Comparison of ENCODE assay signal across 8 cellular contexts in the genomic region with DNA sequence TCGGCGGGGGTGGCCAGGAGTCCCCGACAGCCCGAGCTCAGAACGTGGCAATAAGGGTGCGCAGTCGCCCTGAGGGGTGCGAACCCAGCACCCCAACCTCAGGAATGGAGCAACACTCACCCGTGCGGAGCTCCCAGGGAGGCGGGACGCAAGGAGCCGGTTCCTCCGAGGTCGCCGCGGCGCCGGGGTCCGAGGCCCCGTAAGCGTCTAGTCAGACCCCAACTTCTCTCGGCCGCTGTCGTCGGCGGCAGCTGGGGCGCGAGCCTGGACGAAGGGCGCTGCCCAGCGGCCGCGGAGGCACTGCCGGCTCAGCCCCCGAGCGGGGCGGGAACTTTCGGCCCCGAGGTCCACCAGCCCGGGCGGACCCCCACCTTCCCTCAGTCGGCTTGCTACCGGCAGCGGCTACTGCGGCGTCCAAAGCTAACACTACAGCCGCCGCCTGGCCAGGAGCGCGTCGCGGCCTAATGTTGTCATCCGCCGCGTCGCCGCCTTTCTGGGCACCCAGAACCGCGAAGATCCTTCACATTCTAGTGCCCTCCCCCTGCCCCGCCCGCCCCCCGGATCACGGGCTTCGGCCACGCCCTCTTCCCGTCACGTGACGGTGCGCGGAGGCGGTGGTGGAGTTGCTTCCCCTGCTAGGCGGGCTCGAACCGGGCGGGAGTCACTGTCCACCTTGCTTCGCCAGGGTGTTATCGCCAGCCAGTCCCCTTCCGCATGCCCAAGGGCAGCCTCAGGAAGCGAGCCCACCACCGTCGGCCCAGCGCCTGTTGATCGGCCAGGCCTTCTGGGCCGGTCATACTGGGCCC. TPM values are rescaled to one million over a fixed set of nuclear protein-coding genes. Genes with fewer than 3 reads are reported as not detected.
DNase-seq lines count a peak whose midpoint lies in the region; ATAC-seq and TF ChIP-seq lines count a peak whose summit lies in the region.

A gene with protein sequence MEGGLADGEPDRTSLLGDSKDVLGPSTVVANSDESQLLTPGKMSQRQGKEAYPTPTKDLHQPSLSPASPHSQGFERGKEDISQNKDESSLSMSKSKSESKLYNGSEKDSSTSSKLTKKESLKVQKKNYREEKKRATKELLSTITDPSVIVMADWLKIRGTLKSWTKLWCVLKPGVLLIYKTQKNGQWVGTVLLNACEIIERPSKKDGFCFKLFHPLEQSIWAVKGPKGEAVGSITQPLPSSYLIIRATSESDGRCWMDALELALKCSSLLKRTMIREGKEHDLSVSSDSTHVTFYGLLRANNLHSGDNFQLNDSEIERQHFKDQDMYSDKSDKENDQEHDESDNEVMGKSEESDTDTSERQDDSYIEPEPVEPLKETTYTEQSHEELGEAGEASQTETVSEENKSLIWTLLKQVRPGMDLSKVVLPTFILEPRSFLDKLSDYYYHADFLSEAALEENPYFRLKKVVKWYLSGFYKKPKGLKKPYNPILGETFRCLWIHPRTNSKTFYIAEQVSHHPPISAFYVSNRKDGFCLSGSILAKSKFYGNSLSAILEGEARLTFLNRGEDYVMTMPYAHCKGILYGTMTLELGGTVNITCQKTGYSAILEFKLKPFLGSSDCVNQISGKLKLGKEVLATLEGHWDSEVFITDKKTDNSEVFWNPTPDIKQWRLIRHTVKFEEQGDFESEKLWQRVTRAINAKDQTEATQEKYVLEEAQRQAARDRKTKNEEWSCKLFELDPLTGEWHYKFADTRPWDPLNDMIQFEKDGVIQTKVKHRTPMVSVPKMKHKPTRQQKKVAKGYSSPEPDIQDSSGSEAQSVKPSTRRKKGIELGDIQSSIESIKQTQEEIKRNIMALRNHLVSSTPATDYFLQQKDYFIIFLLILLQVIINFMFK (minus strand): TSS at position 495 of the 806 bp plus-strand sequence. CDS start 72,220 bp downstream, outside the sequence.

- CTCF ChIA-PET in GM10248 (lab: Yijun Ruan, JAX), result interaction anchor here (0.7 to 1.9 kb wide), 6 partner anchors 9 to 1227 kb away, joined by 3 to 5 read pairs (median 3); a partner anchor contains a TSS

- H3K27ac ChIP-seq in SK-N-MC (peak within 1 kb of the TSS; percentile 84), temporal lobe (ENCODE audit: low read depth, low read length) (peak within 1 kb of the TSS; percentile 90)

- no peaks in the 10 kb centered on the region for H3K36me3 ChIP-seq in SK-N-MC (ENCODE audit: insufficient read depth, low read length)

- peak; percentile 94 for TF ChIP-seq POLR2A in NB4 (IDR thresholded peaks at IDR 0.05; ENCODE audit: extremely low read depth, insufficient read length)

- peak; percentile 81 for ATAC-seq in HG02571 (IDR thresholded peaks at IDR 0.05; ENCODE audit: unreplicated experiment)

- POLR2A ChIA-PET in GM10248 (lab: Yijun Ruan, JAX), result interaction anchor here (0.6 to 1.9 kb wide), 4 partner anchors 9 to 324 kb away, joined by 3 to 7 read pairs (median 3); no protein-coding TSS in a partner anchor

- H3K4me3 ChIP-seq in NB4 (ENCODE audit: low read depth, low read length) (peak within 1 kb of the TSS; percentile 83), SK-N-MC (peak within 1 kb of the TSS; percentile 99)

- H3K9me3 ChIP-seq in SK-N-MC (ENCODE audit: low read depth, low read length), result no peaks in the 10 kb centered on the region

- DNase-seq in GM10248 (ENCODE audit: extremely low spot score) (peak; percentile 95), NB4 (ENCODE audit: low read depth) (peak; percentile 98), SK-N-MC (ENCODE audit: low read depth, low spot score) (no peak), globus pallidus (ENCODE audit: low spot score) (peak; percentile 93), occipital lobe (lab: John Stamatoyannopoulos, UW) (peak; percentile 96)
- peak; percentile 96 for DNase-seq in activated naive CD4-positive, alpha-beta T cell treated with anti-CD3 and anti-CD28 coated beads, Interleukin-2, amount 50 U/mL, for 16 hours

- TF ChIP-seq CTCF in GM10248 (IDR thresholded peaks at IDR 0.05; ENCODE audit: control extremely low read depth, extremely low read depth, low read depth, missing control alignments) (peak; percentile 50), NB4 (IDR thresholded peaks at IDR 0.05; ENCODE audit: low read depth, low read length) (no peak)

- H3K9ac ChIP-seq in SK-N-MC (ENCODE audit: insufficient read length), result peak within 1 kb of the TSS; percentile 96

RNA-seq across cellular contexts. Expression of the gene that starts here (rescaled TPM):
- total RNA-seq in occipital lobe (187 TPM), temporal lobe (125 TPM)
